In genomic region chr19:47701717-47702552, GRCh38 we compare ENCODE assay signal across 20 cellular contexts. TPM values are rescaled to one million over a fixed set of nuclear protein-coding genes. Genes with fewer than 3 reads are reported as not detected.
DNase-seq lines count a peak whose midpoint lies in the region; ATAC-seq, FAIRE-seq and TF ChIP-seq lines count a peak whose summit lies in the region.
"Had no signal": no experiment of that assay in that cellular context is flagged by ENCODE, and none has a peak within 500 bp of the region (broad histone marks: within the 10 kb centered on the region; RNA-seq: fewer than 3 reads in every experiment).

No MANE protein-coding gene starts in this region.

- no peak overlapping the region for H3K4me3 Mint-ChIP-seq in stimulated activated memory B cell treated with anti-CD40 and anti-IgM and Interleukin-4, amounts not matched to agents 10 μg/mL and 1 μg/mL and 100 μg/mL, for 72 hours
- H3K4me3 Mint-ChIP-seq: CD4-positive, CD25-positive, alpha-beta regulatory T cell; CD8-positive, alpha-beta memory T cell; H9 had no signal

- no peak overlapping the region for H3K4me2 ChIP-seq in HepG2 (ENCODE audit: low read depth, low read length)

- H3K9me3 Mint-ChIP-seq in stimulated activated memory B cell treated with anti-CD40 and anti-IgM and Interleukin-4, amounts not matched to agents 10 μg/mL and 1 μg/mL and 100 μg/mL, for 72 hours, result no peaks in the 10 kb centered on the region
- H3K9me3 Mint-ChIP-seq: CD4-positive, CD25-positive, alpha-beta regulatory T cell; CD8-positive, alpha-beta memory T cell; H9 had no signal

- H3K27ac ChIP-seq in RWPE2 (ENCODE audit: poor library complexity, severe bottlenecking), result no peak overlapping the region
- peak overlapping the region in 3 of 4 donors; percentile 75 to 80 (median 77) for H3K27ac ChIP-seq in esophagus muscularis mucosa (replicated peaks in 1 of 4)
- no peak overlapping the region for H3K27ac ChIP-seq in HepG2 (ENCODE audit: extremely low read length, insufficient read depth, low read length)

- TF ChIP-seq POLR2A in esophagus muscularis mucosa (IDR thresholded peaks at IDR 0.05; ENCODE audit: low read depth) (no peak), HepG2 (IDR thresholded peaks at IDR 0.05; ENCODE audit: insufficient read depth in 1 of 2, low read depth in 2 of 2, low read length in 2 of 2) (no peak)

- intact Hi-C loops in esophagus muscularis mucosa (cut with DNase I) (no loop called here), HepG2 (cut with micrococcal nuclease; ENCODE audit: unreplicated experiment) (no loop called here)

- H3K4me1 Mint-ChIP-seq in stimulated activated memory B cell treated with anti-CD40 and anti-IgM and Interleukin-4, amounts not matched to agents 10 μg/mL and 1 μg/mL and 100 μg/mL, for 72 hours, result peaks cover 7% of the 10 kb centered on the region

- TF ChIP-seq CTCF in RWPE2 (IDR thresholded peaks at IDR 0.05; ENCODE audit: poor library complexity, severe bottlenecking) (no peak), esophagus muscularis mucosa (IDR thresholded peaks at IDR 0.05) (no peak), HepG2 (CRISPR knock-in tag; IDR thresholded peaks at IDR 0.05) (no peak)

- H3K27ac Mint-ChIP-seq in stimulated activated memory B cell treated with anti-CD40 and anti-IgM and Interleukin-4, amounts not matched to agents 10 μg/mL and 1 μg/mL and 100 μg/mL, for 72 hours, result no peak overlapping the region
- H3K27ac Mint-ChIP-seq: CD8-positive, alpha-beta memory T cell had no signal

- no peak for FAIRE-seq in HepG2 (lab: Jason Lieb, UNC)
- FAIRE-seq: GM12878 had no signal

- H3K36me3 Mint-ChIP-seq in stimulated activated memory B cell treated with anti-CD40 and anti-IgM and Interleukin-4, amounts not matched to agents 10 μg/mL and 1 μg/mL and 100 μg/mL, for 72 hours, result peaks cover 34% of the 10 kb centered on the region

- no peak overlapping the region for H3K9ac ChIP-seq in HepG2 (ENCODE audit: insufficient read depth, low read depth, low read length)

- no peaks in the 10 kb centered on the region for H4K20me1 ChIP-seq in HepG2 (ENCODE audit: insufficient read depth, low read length)

- no peak overlapping the region for H2AFZ ChIP-seq in HepG2 (ENCODE audit: low read length)

- no peaks in the 10 kb centered on the region for H3K79me2 ChIP-seq in HepG2 (ENCODE audit: insufficient read depth, low read length)

- CTCF ChIA-PET in HepG2 (lab: Yijun Ruan, JAX; ENCODE audit: low intra/inter-chr PET ratio, low total read pairs), result no interaction called here

- H3K36me3 ChIP-seq in RWPE2 (ENCODE audit: low read depth), result peaks cover 28% of the 10 kb centered on the region
- H3K36me3 ChIP-seq in esophagus muscularis mucosa, result peaks cover 37 to 58% (median 56%) of the 10 kb centered on the region in 4 donors
- peaks cover 1 to 5% of the 10 kb centered on the region in 2 experiments; a peak in 2 of 5 replicates for H3K36me3 ChIP-seq in HepG2 (replicated peaks in 1 of 2; ENCODE audit: control insufficient read depth in 1 of 2, insufficient read depth in 2 of 2, low read length in 2 of 2)

- no peak for TF ChIP-seq RAD21 in HepG2 (CRISPR knock-in tag; IDR thresholded peaks at IDR 0.05)

- H3K4me3 ChIP-seq in RWPE2 (ENCODE audit: severe bottlenecking) (no peak overlapping the region), esophagus muscularis mucosa (no peak overlapping the region), HepG2 (replicated peaks in 1 of 3; ENCODE audit: insufficient read depth in 1 of 3, low read depth in 2 of 3, low read length in 3 of 3) (no peak overlapping the region)
- H3K4me3 ChIP-seq: GM12878 had no signal

- POLR2A ChIA-PET in HepG2 (lab: Yijun Ruan, JAX), result no interaction called here

- H3K9me3 ChIP-seq in RWPE2 (ENCODE audit: severe bottlenecking), result no peaks in the 10 kb centered on the region
- H3K9me3 ChIP-seq in esophagus muscularis mucosa, result no peaks in the 10 kb centered on the region
- H3K9me3 ChIP-seq in HepG2 (ENCODE audit: low read length), result no peaks in the 10 kb centered on the region
- H3K9me3 ChIP-seq: BE2C had no signal

- H3K27me3 ChIP-seq in RWPE2 (ENCODE audit: insufficient read depth, poor library complexity, severe bottlenecking), result no peaks in the 10 kb centered on the region
- no peaks in the 10 kb centered on the region for H3K27me3 ChIP-seq in esophagus muscularis mucosa
- no peaks in the 10 kb centered on the region for H3K27me3 ChIP-seq in HepG2 (ENCODE audit: control insufficient read depth in 1 of 2, insufficient read depth in 2 of 2, low read length in 2 of 2)
- H3K27me3 ChIP-seq: BE2C had no signal

- no peak for ATAC-seq in RWPE2 (ENCODE audit: low read depth)
- ATAC-seq in HepG2, result no peak
- ATAC-seq in stimulated activated memory B cell treated with anti-CD40 and anti-IgM and Interleukin-4, amounts not matched to agents 10 μg/mL and 1 μg/mL and 100 μg/mL, for 72 hours, result peak; percentile 58
- ATAC-seq: GM12878 had no signal

- peak; percentile 66 for DNase-seq in RWPE2 (ENCODE audit: low spot score)
- DNase-seq in esophagus muscularis mucosa (ENCODE audit: extremely low spot score), result no peak
- no peak for DNase-seq in HepG2 (ENCODE audit: low spot score)
- no peak for DNase-seq in ureter (ENCODE audit: low spot score)
- DNase-seq in stimulated activated CD4-positive, alpha-beta T cell treated with anti-CD3 and anti-CD28 coated beads, Interleukin-2, amount 100 ng/mL, for 48 hours, result no peak
- DNase-seq in anterior cingulate cortex (lab: John Stamatoyannopoulos, UW), result no peak
- DNase-seq: BE2C; C1 segment of cervical spinal cord; CD4-positive, CD25-positive, alpha-beta regulatory T cell; CD8-positive, alpha-beta memory T cell; COR-L47; DMS 273 treated with DMSO at 0.1 percent for 48 hours; DMS53; DND-41; EL; GOT3; H9 had no signal

- H3K4me1 ChIP-seq in RWPE2 (ENCODE audit: insufficient read depth, poor library complexity, severe bottlenecking) (no peaks in the 10 kb centered on the region), esophagus muscularis mucosa (peaks cover 6 to 42% (median 20%) of the 10 kb centered on the region in 4 donors), HepG2 (ENCODE audit: insufficient read depth, low read length) (peaks cover 4% of the 10 kb centered on the region; the same call in 1 of the 2 replicates)
- H3K4me1 ChIP-seq: BE2C had no signal

- 86% methylated on average over 15 of the region's 91 CpGs for WGBS in esophagus muscularis mucosa
- 97% methylated on average over 39 of the region's 91 CpGs for WGBS in HepG2 (ENCODE audit: low lambda C conversion rate)

- in situ Hi-C loops in HepG2 (cut with HindIII; ENCODE audit: extremely low pct_ligation_motif_present, low pct_unique_long_range_greater_than_20kb), result loop anchor here (5.0 kb wide), 1 partner anchor 40 kb away; no protein-coding TSS in a partner anchor

- no TSS peak for BruUV-seq in HepG2 (replicated peaks; lab: Mats Ljungman, UMichigan)

- TF ChIP-seq EP300 in esophagus muscularis mucosa (IDR thresholded peaks at IDR 0.05) (no peak), HepG2 (IDR thresholded peaks at IDR 0.05; ENCODE audit: low read depth in 2 of 2, low read length in 2 of 2) (no peak), HepG2 (CRISPR knock-in tag; IDR thresholded peaks at IDR 0.05; ENCODE audit: borderline replicate concordance) (no peak)

- peaks cover 9% of the 10 kb centered on the region for H3K27me3 Mint-ChIP-seq in stimulated activated memory B cell treated with anti-CD40 and anti-IgM and Interleukin-4, amounts not matched to agents 10 μg/mL and 1 μg/mL and 100 μg/mL, for 72 hours
- H3K27me3 Mint-ChIP-seq: CD4-positive, CD25-positive, alpha-beta regulatory T cell had no signal

RNA-seq across cellular contexts. Expression of gene EHD2, which starts 11.3 kb away (rescaled TPM):
- total RNA-seq in esophagus muscularis mucosa, result 100 to 1,000 TPM; 154 to 444 (median 250) TPM
- 0.08 and 0.09 TPM in 2 replicates for total RNA-seq in HepG2 (2016; rRNA removed; fragmentation: Illumina TruSeq; extraction: Trizol)
- not detected in 2 replicates for total RNA-seq in HepG2 (2016; cell fraction: cytosol; rRNA removed; fragmentation: Illumina TruSeq; extraction: Trizol; ENCODE audit: low read depth)
- total RNA-seq in HepG2 (2016; cell fraction: insoluble cytoplasmic fraction; rRNA removed; fragmentation: Illumina TruSeq; extraction: Trizol), result not detected in 2 replicates
- total RNA-seq in HepG2 (2016; cell fraction: membrane; rRNA removed; fragmentation: Illumina TruSeq; extraction: Trizol), result not detected in 2 replicates
- not detected in 2 replicates for total RNA-seq in HepG2 (2016; cell fraction: nucleus; rRNA removed; fragmentation: Illumina TruSeq; extraction: Trizol)
- 0.28 and 0.33 TPM in 2 replicates for polyA plus RNA-seq in HepG2 (2011; rRNA removed)
- polyA plus RNA-seq in HepG2 (2011; cell fraction: cytosol; rRNA removed), result 0.25 and 0.33 TPM in 2 replicates
- polyA plus RNA-seq in HepG2 (2011; cell fraction: nucleus; rRNA removed), result 1.2 and 1.3 TPM in 2 replicates
- 0.37 and 0.80 TPM in 2 replicates for polyA plus RNA-seq in HepG2 (2012)
- not detected in 2 replicates for polyA plus RNA-seq in HepG2 (2016; cell fraction: cytosol; fragmentation: Illumina TruSeq; extraction: Trizol; ENCODE audit: low read depth)
- polyA plus RNA-seq in HepG2 (2016; cell fraction: insoluble cytoplasmic fraction; fragmentation: Illumina TruSeq; extraction: Trizol; ENCODE audit: low read depth), result 0.05 TPM in 1 of 2 replicates, not detected in the other
- polyA plus RNA-seq in HepG2 (2016; cell fraction: membrane; fragmentation: Illumina TruSeq; extraction: Trizol; ENCODE audit: low read depth), result not detected in 2 replicates
- not detected in 2 replicates for polyA plus RNA-seq in HepG2 (2016; cell fraction: nucleus; fragmentation: Illumina TruSeq; extraction: Trizol; ENCODE audit: insufficient read depth, low read depth)
- 0.46 and 5.6 TPM in 2 replicates for polyA minus RNA-seq in HepG2 (2011; rRNA and poly(A)+ RNA removed; ENCODE audit: low replicate concordance)
- 0.53 and 1.3 TPM in 2 replicates for polyA minus RNA-seq in HepG2 (2011; cell fraction: cytosol; rRNA and poly(A)+ RNA removed)
- polyA minus RNA-seq in HepG2 (2011; cell fraction: nucleus; rRNA and poly(A)+ RNA removed), result 0.26 and 0.87 TPM in 2 replicates
- total RNA-seq in ureter, result 126 TPM
- total RNA-seq: G401 had no signal
- polyA plus RNA-seq: CD8-positive, alpha-beta memory T cell had no signal

RNA-seq across cellular contexts. Expression of gene NOP53, which starts 43.4 kb away (rescaled TPM):
- total RNA-seq in esophagus muscularis mucosa (100 to 1,000 TPM; 350 to 500 (median 454) TPM), HepG2 (2016; rRNA removed; fragmentation: Illumina TruSeq; extraction: Trizol) (44.2 and 53.9 TPM in 2 replicates), ureter (450 TPM)
- total RNA-seq in HepG2 (2016; cell fraction: cytosol; rRNA removed; fragmentation: Illumina TruSeq; extraction: Trizol; ENCODE audit: low read depth), result 107 and 126 TPM in 2 replicates
- 45.6 and 56.7 TPM in 2 replicates for total RNA-seq in HepG2 (2016; cell fraction: insoluble cytoplasmic fraction; rRNA removed; fragmentation: Illumina TruSeq; extraction: Trizol)
- total RNA-seq in HepG2 (2016; cell fraction: membrane; rRNA removed; fragmentation: Illumina TruSeq; extraction: Trizol), result 135 and 149 TPM in 2 replicates
- 47.1 and 55.4 TPM in 2 replicates for total RNA-seq in HepG2 (2016; cell fraction: nucleus; rRNA removed; fragmentation: Illumina TruSeq; extraction: Trizol)
- polyA plus RNA-seq in HepG2 (2011; rRNA removed), result 137 and 141 TPM in 2 replicates
- 112 and 146 TPM in 2 replicates for polyA plus RNA-seq in HepG2 (2011; cell fraction: cytosol; rRNA removed)
- polyA plus RNA-seq in HepG2 (2011; cell fraction: nucleus; rRNA removed), result 144 and 157 TPM in 2 replicates
- polyA plus RNA-seq in HepG2 (2012), result 184 and 186 TPM in 2 replicates
- polyA plus RNA-seq in HepG2 (2016; cell fraction: cytosol; fragmentation: Illumina TruSeq; extraction: Trizol; ENCODE audit: low read depth), result 140 and 165 TPM in 2 replicates
- polyA plus RNA-seq in HepG2 (2016; cell fraction: insoluble cytoplasmic fraction; fragmentation: Illumina TruSeq; extraction: Trizol; ENCODE audit: low read depth), result 95.8 and 96.6 TPM in 2 replicates
- polyA plus RNA-seq in HepG2 (2016; cell fraction: membrane; fragmentation: Illumina TruSeq; extraction: Trizol; ENCODE audit: low read depth), result 223 and 257 TPM in 2 replicates
- polyA plus RNA-seq in HepG2 (2016; cell fraction: nucleus; fragmentation: Illumina TruSeq; extraction: Trizol; ENCODE audit: insufficient read depth, low read depth), result 129 and 142 TPM in 2 replicates
- 51.2 and 58.9 TPM in 2 replicates for polyA minus RNA-seq in HepG2 (2011; rRNA and poly(A)+ RNA removed; ENCODE audit: low replicate concordance)
- polyA minus RNA-seq in HepG2 (2011; cell fraction: cytosol; rRNA and poly(A)+ RNA removed), result 55.2 and 56.4 TPM in 2 replicates
- polyA minus RNA-seq in HepG2 (2011; cell fraction: nucleus; rRNA and poly(A)+ RNA removed), result 36.2 and 36.4 TPM in 2 replicates

Comparison
In these comparisons a context has a peak if more than half of its experiments do, and no peak if none do; other contexts are left out.
1. H3K27ac ChIP-seq: peak in esophagus muscularis mucosa (3 of 4); none in RWPE2 (single experiment) and HepG2 (single experiment).
2. RNA of gene EHD2, which starts 11.3 kb away (total RNA-seq): 154 to 444 TPM in esophagus muscularis mucosa and 126 TPM in ureter (single experiment); 0.08 to 0.09 TPM in HepG2; every median in the first group is over 100 times any median in the second.